1 cellular context compared by ENCODE assay signal in the genomic region with DNA sequence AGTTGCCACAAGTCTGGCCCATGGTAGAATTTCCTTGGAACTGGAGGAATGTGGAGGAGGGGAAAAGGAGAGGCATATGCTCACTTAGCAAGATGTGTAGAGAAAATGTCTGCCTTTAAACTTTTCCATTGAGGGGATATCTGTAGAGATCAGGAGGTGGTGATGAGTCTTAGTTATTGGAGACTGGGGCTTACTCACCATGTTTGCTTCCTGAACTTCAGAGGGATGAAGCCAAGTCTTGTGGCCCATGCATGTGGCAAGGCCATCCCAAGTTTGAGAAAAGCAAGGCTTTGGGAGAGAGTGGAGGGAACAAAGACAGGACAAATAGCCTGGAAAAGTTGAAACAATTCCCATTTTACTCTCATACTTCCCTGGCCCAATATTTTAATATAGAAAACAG.
TF ChIP-seq lines count a peak whose summit lies in the region.

No MANE protein-coding gene starts in this region.

TF ChIP-seq in HepG2, 621 proteins besides CTCF, POLR2A, EP300 and RAD21:
- TF ChIP-seq ZNF687 (CRISPR knock-in tag; IDR thresholded peaks at IDR 0.05): no peak
- 0 out of 2 replicates have a peak, but pooled peaks have one; percentile 47 for TF ChIP-seq ZNF644 (CRISPR knock-in tag; IDR thresholded peaks at IDR 0.05; ENCODE audit: low read depth)
